In the genomic region with DNA sequence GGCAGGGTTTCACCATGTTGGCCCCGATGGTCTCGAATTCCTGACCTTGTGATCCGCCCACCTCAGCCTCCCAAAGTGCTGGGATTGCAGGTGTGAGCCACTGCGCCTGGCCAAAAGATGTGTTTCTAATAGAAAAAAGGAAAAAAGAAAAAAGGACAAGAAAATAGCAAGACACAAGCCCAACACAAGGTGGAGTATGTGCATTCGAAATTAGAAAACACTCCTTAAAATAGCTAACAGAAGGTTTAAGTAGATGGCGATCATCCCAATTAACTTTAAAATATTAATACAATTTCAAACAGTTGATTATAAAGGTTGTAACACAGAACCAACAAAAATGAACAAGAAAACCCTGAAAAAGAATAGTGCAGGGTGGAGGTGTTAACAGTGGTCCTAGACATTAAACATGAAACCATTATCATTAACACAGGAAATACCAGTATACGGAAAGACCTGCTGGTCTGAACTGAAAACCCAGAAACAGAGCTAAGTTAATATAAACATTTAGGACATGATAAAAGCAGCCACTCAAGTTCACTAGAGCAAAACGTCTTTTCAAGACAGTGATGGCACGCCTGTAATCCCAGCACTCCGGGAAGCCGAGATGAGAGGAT, we compare ENCODE assay signal across 1 cellular context.
A peak's percentile ranks its signal among the peaks of the same experiment; 100 is the strongest.
TF ChIP-seq lines count a peak whose summit lies in the region.

No MANE protein-coding gene starts in this region.

TF ChIP-seq in HepG2, 621 proteins besides CTCF, POLR2A, EP300 and RAD21:
- 0 out of 2 replicates have a peak, but pooled peaks have one; percentile 18 for TF ChIP-seq STAG1 (CRISPR knock-in tag; IDR thresholded peaks at IDR 0.05)
- 0 out of 2 replicates have a peak, but pooled peaks have one; percentile 47 for TF ChIP-seq NCOA1 (CRISPR knock-in tag; IDR thresholded peaks at IDR 0.05)
- TF ChIP-seq, protein P1, sequence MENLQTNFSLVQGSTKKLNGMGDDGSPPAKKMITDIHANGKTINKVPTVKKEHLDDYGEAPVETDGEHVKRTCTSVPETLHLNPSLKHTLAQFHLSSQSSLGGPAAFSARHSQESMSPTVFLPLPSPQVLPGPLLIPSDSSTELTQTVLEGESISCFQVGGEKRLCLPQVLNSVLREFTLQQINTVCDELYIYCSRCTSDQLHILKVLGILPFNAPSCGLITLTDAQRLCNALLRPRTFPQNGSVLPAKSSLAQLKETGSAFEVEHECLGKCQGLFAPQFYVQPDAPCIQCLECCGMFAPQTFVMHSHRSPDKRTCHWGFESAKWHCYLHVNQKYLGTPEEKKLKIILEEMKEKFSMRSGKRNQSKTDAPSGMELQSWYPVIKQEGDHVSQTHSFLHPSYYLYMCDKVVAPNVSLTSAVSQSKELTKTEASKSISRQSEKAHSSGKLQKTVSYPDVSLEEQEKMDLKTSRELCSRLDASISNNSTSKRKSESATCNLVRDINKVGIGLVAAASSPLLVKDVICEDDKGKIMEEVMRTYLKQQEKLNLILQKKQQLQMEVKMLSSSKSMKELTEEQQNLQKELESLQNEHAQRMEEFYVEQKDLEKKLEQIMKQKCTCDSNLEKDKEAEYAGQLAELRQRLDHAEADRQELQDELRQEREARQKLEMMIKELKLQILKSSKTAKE (CRISPR knock-in tag; IDR thresholded peaks at IDR 0.05; ENCODE audit: borderline replicate concordance): no peak
